1 cellular context compared by ENCODE assay signal in genomic region chr19:23395041-23395721, GRCh38.
TF ChIP-seq lines count a peak whose summit lies in the region.

Gene ZNF91 (minus strand): TSS chr19:23395471. CDS start chr19:23395354, 117 bp downstream.

TF ChIP-seq in HepG2, 621 proteins besides CTCF, POLR2A, EP300 and RAD21 (continued from another document and continues in another):
- TF ChIP-seq ZNF609 (CRISPR knock-in tag; IDR thresholded peaks at IDR 0.05; ENCODE audit: borderline replicate concordance): 0 out of 2 replicates have a peak, but pooled peaks have one; percentile 18
- TF ChIP-seq SP140L (CRISPR knock-in tag; IDR thresholded peaks at IDR 0.05; ENCODE audit: borderline replicate concordance): no peak
- TF ChIP-seq, protein P1, sequence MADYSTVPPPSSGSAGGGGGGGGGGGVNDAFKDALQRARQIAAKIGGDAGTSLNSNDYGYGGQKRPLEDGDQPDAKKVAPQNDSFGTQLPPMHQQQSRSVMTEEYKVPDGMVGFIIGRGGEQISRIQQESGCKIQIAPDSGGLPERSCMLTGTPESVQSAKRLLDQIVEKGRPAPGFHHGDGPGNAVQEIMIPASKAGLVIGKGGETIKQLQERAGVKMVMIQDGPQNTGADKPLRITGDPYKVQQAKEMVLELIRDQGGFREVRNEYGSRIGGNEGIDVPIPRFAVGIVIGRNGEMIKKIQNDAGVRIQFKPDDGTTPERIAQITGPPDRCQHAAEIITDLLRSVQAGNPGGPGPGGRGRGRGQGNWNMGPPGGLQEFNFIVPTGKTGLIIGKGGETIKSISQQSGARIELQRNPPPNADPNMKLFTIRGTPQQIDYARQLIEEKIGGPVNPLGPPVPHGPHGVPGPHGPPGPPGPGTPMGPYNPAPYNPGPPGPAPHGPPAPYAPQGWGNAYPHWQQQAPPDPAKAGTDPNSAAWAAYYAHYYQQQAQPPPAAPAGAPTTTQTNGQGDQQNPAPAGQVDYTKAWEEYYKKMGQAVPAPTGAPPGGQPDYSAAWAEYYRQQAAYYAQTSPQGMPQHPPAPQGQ (CRISPR knock-in tag; IDR thresholded peaks at IDR 0.05; ENCODE audit: borderline replicate concordance): no peak
- TF ChIP-seq ZNF737 (CRISPR knock-in tag; IDR thresholded peaks at IDR 0.05; ENCODE audit: borderline replicate concordance): 0 out of 2 replicates have a peak, but pooled peaks have one; percentile 73
- TF ChIP-seq HNRNPL (IDR thresholded peaks at IDR 0.05; ENCODE audit: low read depth, low read length): 0 out of 2 replicates have a peak, but pooled peaks have one; percentile 58
- peak; percentile 54; the same call in 1 of the 2 replicates for TF ChIP-seq MEIS1 (CRISPR knock-in tag; IDR thresholded peaks at IDR 0.05; ENCODE audit: borderline replicate concordance)
- 0 out of 2 replicates have a peak, but pooled peaks have one; percentile 4 for TF ChIP-seq HOXA5 (CRISPR knock-in tag; IDR thresholded peaks at IDR 0.05)
- 0 out of 2 replicates have a peak, but pooled peaks have one; percentile 37 for TF ChIP-seq ZNF124 (CRISPR knock-in tag; IDR thresholded peaks at IDR 0.05)
- TF ChIP-seq KMT2B (CRISPR knock-in tag; IDR thresholded peaks at IDR 0.05): no peak; the same call in 1 of the 2 replicates
- TF ChIP-seq KLF16 (CRISPR knock-in tag; IDR thresholded peaks at IDR 0.05): peak in 1 of 2 experiments; percentile 81; a peak in 2 of 4 replicates
- TF ChIP-seq ZNF883 (CRISPR knock-in tag; IDR thresholded peaks at IDR 0.05; ENCODE audit: not compliant biosample characterization): no peak
- no peak for TF ChIP-seq PAF1 (CRISPR knock-in tag; IDR thresholded peaks at IDR 0.05)
- TF ChIP-seq BHLHE40 (IDR thresholded peaks at IDR 0.05; ENCODE audit: low read length): no peak
- peak; percentile 81 for TF ChIP-seq RBFOX2 (IDR thresholded peaks at IDR 0.05; ENCODE audit: low read depth, low read length)
- TF ChIP-seq EEA1 (CRISPR knock-in tag; IDR thresholded peaks at IDR 0.05; ENCODE audit: borderline replicate concordance): no peak; the same call in 1 of the 2 replicates
- no peak for TF ChIP-seq FOXP1 (IDR thresholded peaks at IDR 0.05)
- TF ChIP-seq FOXP1 (CRISPR knock-in tag; IDR thresholded peaks at IDR 0.05): no peak
- TF ChIP-seq, protein P2, sequence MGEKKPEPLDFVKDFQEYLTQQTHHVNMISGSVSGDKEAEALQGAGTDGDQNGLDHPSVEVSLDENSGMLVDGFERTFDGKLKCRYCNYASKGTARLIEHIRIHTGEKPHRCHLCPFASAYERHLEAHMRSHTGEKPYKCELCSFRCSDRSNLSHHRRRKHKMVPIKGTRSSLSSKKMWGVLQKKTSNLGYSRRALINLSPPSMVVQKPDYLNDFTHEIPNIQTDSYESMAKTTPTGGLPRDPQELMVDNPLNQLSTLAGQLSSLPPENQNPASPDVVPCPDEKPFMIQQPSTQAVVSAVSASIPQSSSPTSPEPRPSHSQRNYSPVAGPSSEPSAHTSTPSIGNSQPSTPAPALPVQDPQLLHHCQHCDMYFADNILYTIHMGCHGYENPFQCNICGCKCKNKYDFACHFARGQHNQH (CRISPR knock-in tag; IDR thresholded peaks at IDR 0.05): peak; percentile 55; the same call in 1 of the 2 replicates
- TF ChIP-seq ZNF232 (CRISPR knock-in tag; IDR thresholded peaks at IDR 0.05; ENCODE audit: borderline replicate concordance): no peak
- TF ChIP-seq RXRA (CRISPR knock-in tag; IDR thresholded peaks at IDR 0.05): 0 out of 2 replicates have a peak, but pooled peaks have one; percentile 43
- TF ChIP-seq, protein P3, sequence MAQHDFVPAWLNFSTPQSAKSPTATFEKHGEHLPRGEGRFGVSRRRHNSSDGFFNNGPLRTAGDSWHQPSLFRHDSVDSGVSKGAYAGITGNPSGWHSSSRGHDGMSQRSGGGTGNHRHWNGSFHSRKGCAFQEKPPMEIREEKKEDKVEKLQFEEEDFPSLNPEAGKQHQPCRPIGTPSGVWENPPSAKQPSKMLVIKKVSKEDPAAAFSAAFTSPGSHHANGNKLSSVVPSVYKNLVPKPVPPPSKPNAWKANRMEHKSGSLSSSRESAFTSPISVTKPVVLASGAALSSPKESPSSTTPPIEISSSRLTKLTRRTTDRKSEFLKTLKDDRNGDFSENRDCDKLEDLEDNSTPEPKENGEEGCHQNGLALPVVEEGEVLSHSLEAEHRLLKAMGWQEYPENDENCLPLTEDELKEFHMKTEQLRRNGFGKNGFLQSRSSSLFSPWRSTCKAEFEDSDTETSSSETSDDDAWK (CRISPR knock-in tag; IDR thresholded peaks at IDR 0.05): no peak
- TF ChIP-seq ZNF225 (CRISPR knock-in tag; IDR thresholded peaks at IDR 0.05): peak; percentile 35; the same call in 1 of the 2 replicates
- TF ChIP-seq MXI1 (IDR thresholded peaks at IDR 0.05; ENCODE audit: borderline replicate concordance, low read depth, low read length): peak; percentile 33; the same call in 1 of the 3 replicates
- peak; percentile 74; the same call in 1 of the 2 replicates for TF ChIP-seq ARID4A (CRISPR knock-in tag; IDR thresholded peaks at IDR 0.05; ENCODE audit: borderline replicate concordance)
- peak; percentile 95 for TF ChIP-seq PHF8 (CRISPR knock-in tag; IDR thresholded peaks at IDR 0.05)
- TF ChIP-seq, protein P4, sequence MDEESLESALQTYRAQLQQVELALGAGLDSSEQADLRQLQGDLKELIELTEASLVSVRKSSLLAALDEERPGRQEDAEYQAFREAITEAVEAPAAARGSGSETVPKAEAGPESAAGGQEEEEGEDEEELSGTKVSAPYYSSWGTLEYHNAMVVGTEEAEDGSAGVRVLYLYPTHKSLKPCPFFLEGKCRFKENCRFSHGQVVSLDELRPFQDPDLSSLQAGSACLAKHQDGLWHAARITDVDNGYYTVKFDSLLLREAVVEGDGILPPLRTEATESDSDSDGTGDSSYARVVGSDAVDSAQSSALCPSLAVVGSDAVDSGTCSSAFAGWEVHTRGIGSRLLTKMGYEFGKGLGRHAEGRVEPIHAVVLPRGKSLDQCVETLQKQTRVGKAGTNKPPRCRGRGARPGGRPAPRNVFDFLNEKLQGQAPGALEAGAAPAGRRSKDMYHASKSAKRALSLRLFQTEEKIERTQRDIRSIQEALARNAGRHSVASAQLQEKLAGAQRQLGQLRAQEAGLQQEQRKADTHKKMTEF (CRISPR knock-in tag; IDR thresholded peaks at IDR 0.05): peak; percentile 54; the same call in 1 of the 2 replicates
- TF ChIP-seq, protein P5, sequence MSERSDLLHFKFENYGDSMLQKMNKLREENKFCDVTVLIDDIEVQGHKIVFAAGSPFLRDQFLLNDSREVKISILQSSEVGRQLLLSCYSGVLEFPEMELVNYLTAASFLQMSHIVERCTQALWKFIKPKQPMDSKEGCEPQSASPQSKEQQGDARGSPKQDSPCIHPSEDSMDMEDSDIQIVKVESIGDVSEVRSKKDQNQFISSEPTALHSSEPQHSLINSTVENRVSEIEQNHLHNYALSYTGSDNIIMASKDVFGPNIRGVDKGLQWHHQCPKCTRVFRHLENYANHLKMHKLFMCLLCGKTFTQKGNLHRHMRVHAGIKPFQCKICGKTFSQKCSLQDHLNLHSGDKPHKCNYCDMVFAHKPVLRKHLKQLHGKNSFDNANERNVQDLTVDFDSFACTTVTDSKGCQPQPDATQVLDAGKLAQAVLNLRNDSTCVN (CRISPR knock-in tag; IDR thresholded peaks at IDR 0.05; ENCODE audit: borderline replicate concordance): peak; percentile 70
- TF ChIP-seq SAP130 (CRISPR knock-in tag; IDR thresholded peaks at IDR 0.05; ENCODE audit: low read depth): peak; percentile 88
- TF ChIP-seq CENPT (CRISPR knock-in tag; IDR thresholded peaks at IDR 0.05; ENCODE audit: low read depth): 0 out of 2 replicates have a peak, but pooled peaks have one; percentile 40
- TF ChIP-seq ZNF607 (CRISPR knock-in tag; IDR thresholded peaks at IDR 0.05; ENCODE audit: borderline replicate concordance): 0 out of 2 replicates have a peak, but pooled peaks have one; percentile 68
- no peak; the same call in 1 of the 2 replicates for TF ChIP-seq HOXD1 (CRISPR knock-in tag; IDR thresholded peaks at IDR 0.05)
- 0 out of 2 replicates have a peak, but pooled peaks have one; percentile 12 for TF ChIP-seq ZNF296 (CRISPR knock-in tag; conservative IDR thresholded peaks at IDR 0.05)
- peak; percentile 63; the same call in 1 of the 2 replicates for TF ChIP-seq HDAC1 (CRISPR knock-in tag; IDR thresholded peaks at IDR 0.05)
- no peak for TF ChIP-seq MLXIP (CRISPR knock-in tag; IDR thresholded peaks at IDR 0.05; ENCODE audit: borderline replicate concordance)
- TF ChIP-seq SMC3 (IDR thresholded peaks at IDR 0.05; ENCODE audit: low read length): no peak
- no peak for TF ChIP-seq ZNF44 (CRISPR knock-in tag; IDR thresholded peaks at IDR 0.05)
- TF ChIP-seq CBX5 (CRISPR knock-in tag; IDR thresholded peaks at IDR 0.05; ENCODE audit: borderline replicate concordance): peak; percentile 91
- 0 out of 2 replicates have a peak, but pooled peaks have one; percentile 77 for TF ChIP-seq ZNF552 (CRISPR knock-in tag; IDR thresholded peaks at IDR 0.05; ENCODE audit: borderline replicate concordance)
- TF ChIP-seq FOXK1 (CRISPR knock-in tag; IDR thresholded peaks at IDR 0.05; ENCODE audit: borderline replicate concordance, low read depth): peak; percentile 16; the same call in 1 of the 2 replicates
- no peak for TF ChIP-seq ZNF644 (CRISPR knock-in tag; IDR thresholded peaks at IDR 0.05; ENCODE audit: low read depth)
- TF ChIP-seq SP1 (IDR thresholded peaks at IDR 0.05): no peak
- peak; percentile 78 for TF ChIP-seq SP1 (CRISPR knock-in tag; IDR thresholded peaks at IDR 0.05)
- TF ChIP-seq HOXA3 (CRISPR knock-in tag; IDR thresholded peaks at IDR 0.05): peak; percentile 68; the same call in 1 of the 2 replicates
- TF ChIP-seq SRSF1 (optimal IDR thresholded peaks at IDR 0.05; ENCODE audit: low read depth, low read length): no peak
